ENCODE assay signal across 14 cellular contexts in genomic region chr5:128695791-128696520, GRCh38.
DNase-seq lines count a peak whose midpoint lies in the region; ATAC-seq and TF ChIP-seq lines count a peak whose summit lies in the region.
"Had no signal": no experiment of that assay in that cellular context is flagged by ENCODE, and none has a peak within 500 bp of the region (broad histone marks: within the 10 kb centered on the region; RNA-seq: fewer than 3 reads in every experiment).

No MANE protein-coding gene starts in this region.

- intact Hi-C loops in sciatic nerve (cut with DNase I): no loop called here
- intact Hi-C loops in posterior cingulate gyrus (cut with DNase I): no loop called here

- H3K36me3 ChIP-seq in BJ (ENCODE audit: control insufficient read depth, insufficient read depth, low read length) (no peaks in the 10 kb centered on the region), HEK293 (ENCODE audit: control insufficient read depth in 2 of 2, insufficient read depth in 1 of 2, low read length in 2 of 2) (no peaks in the 10 kb centered on the region), Peyer's patch (no peaks in the 10 kb centered on the region)
- H3K36me3 ChIP-seq: ovary had no signal

- H3K27me3 ChIP-seq in BJ (ENCODE audit: control insufficient read depth, insufficient read depth, low read length) (no peaks in the 10 kb centered on the region), Peyer's patch (no peaks in the 10 kb centered on the region)
- H3K27me3 ChIP-seq: ovary had no signal

- CTCF ChIA-PET in BJ (lab: Yijun Ruan, JAX): no interaction called here
- CTCF ChIA-PET in HEK293 (lab: Yijun Ruan, JAX): interaction anchor here (0.6 to 2.5 kb wide), 3 partner anchors 12 to 23 kb away, joined by 3 to 9 read pairs (median 4); no protein-coding TSS in a partner anchor

- no peak overlapping the region for H3K27ac ChIP-seq in HEK293 (ENCODE audit: extremely low read depth, low read depth, low read length)
- no peak overlapping the region for H3K27ac ChIP-seq in caudate nucleus (ENCODE audit: low read depth, low read length)
- no peak overlapping the region for H3K27ac ChIP-seq in Peyer's patch
- H3K27ac ChIP-seq: ovary had no signal

- no peak for DNase-seq in BJ (ENCODE audit: low read depth)
- peak; percentile 74 for DNase-seq in amniotic epithelial cell (ENCODE audit: low read depth)
- peak; percentile 57 for DNase-seq in iPS-NIHi7 (ENCODE audit: extremely low spot score)
- no peak for DNase-seq in caudate nucleus (lab: John Stamatoyannopoulos, UW)
- DNase-seq in Peyer's patch: no peak
- DNase-seq in sciatic nerve (ENCODE audit: low spot score): no peak
- DNase-seq in posterior cingulate gyrus: no peak
- DNase-seq: activated CD8-positive, alpha-beta memory T cell treated with anti-CD3 and anti-CD28 coated beads, Interleukin-2, amount 10 ng/mL, durations not matched to agents 7 days and 5 days; amniotic stem cell; islet precursor cell; NCI-H2081 treated with DMSO at 0.1 percent for 48 hours; ovary had no signal

- H3K4me1 ChIP-seq in HEK293 (ENCODE audit: control insufficient read depth, insufficient read depth, low read length) (no peaks in the 10 kb centered on the region), Peyer's patch (no peaks in the 10 kb centered on the region)

- H3K9me3 ChIP-seq in HEK293 (ENCODE audit: control insufficient read depth, insufficient read depth, low read depth, low read length) (no peaks in the 10 kb centered on the region), Peyer's patch (no peaks in the 10 kb centered on the region)
- H3K9me3 ChIP-seq: ovary had no signal

- TF ChIP-seq CTCF in BJ (IDR thresholded peaks at IDR 0.05; ENCODE audit: insufficient read depth, low read depth, low read length) (peak; percentile 42), HEK293 (tag by site-specific recombination; IDR thresholded peaks at IDR 0.05) (0 out of 2 replicates have a peak, but pooled peaks have one; percentile 9), Peyer's patch (IDR thresholded peaks at IDR 0.05) (no peak)

- POLR2A ChIA-PET in BJ (lab: Charles Lee) (no interaction called here), HEK293 (lab: Yijun Ruan, JAX) (no interaction called here)

- no peak overlapping the region for H3K4me3 ChIP-seq in BJ (ENCODE audit: low read depth, low read length)
- no peak overlapping the region for H3K4me3 ChIP-seq in HEK293 (ENCODE audit: low read depth, low read length)
- H3K4me3 ChIP-seq in Peyer's patch: no peak overlapping the region
- H3K4me3 ChIP-seq: ovary had no signal

- TF ChIP-seq POLR2A in Peyer's patch (IDR thresholded peaks at IDR 0.05): no peak

- no peak for ATAC-seq in sciatic nerve
- ATAC-seq: activated CD8-positive, alpha-beta memory T cell treated with anti-CD3 and anti-CD28 coated beads, Interleukin-2, amount 10 ng/mL, durations not matched to agents 7 days and 5 days; HepG2 had no signal

TF ChIP-seq in HEK293, 187 proteins besides CTCF, POLR2A, EP300 and RAD21 (continues in another document):
- no peak for TF ChIP-seq TCF7L2 (IDR thresholded peaks at IDR 0.05; ENCODE audit: borderline replicate concordance, low read depth, low read length)
- no peak for TF ChIP-seq TSHZ1 (tag by site-specific recombination; IDR thresholded peaks at IDR 0.05; ENCODE audit: borderline replicate concordance)
- TF ChIP-seq ZNF555 (tag by site-specific recombination; conservative IDR thresholded peaks at IDR 0.05): no peak
- TF ChIP-seq ZNF140 (tag by site-specific recombination; IDR thresholded peaks at IDR 0.05): no peak
- no peak for TF ChIP-seq MYNN (tag by site-specific recombination; IDR thresholded peaks at IDR 0.05; ENCODE audit: borderline replicate concordance)
- TF ChIP-seq REST (tag by site-specific recombination; IDR thresholded peaks at IDR 0.05): no peak
- no peak for TF ChIP-seq ZNF510 (tag by site-specific recombination; IDR thresholded peaks at IDR 0.05; ENCODE audit: insufficient replicate concordance)
- no peak for TF ChIP-seq ZNF830 (tag by site-specific recombination; IDR thresholded peaks at IDR 0.05; ENCODE audit: low read depth)
- TF ChIP-seq MEIS1 (CRISPR knock-in tag; IDR thresholded peaks at IDR 0.05; ENCODE audit: borderline replicate concordance): no peak
- TF ChIP-seq ZNF157 (tag by site-specific recombination; IDR thresholded peaks at IDR 0.05): no peak
- no peak for TF ChIP-seq SCRT1 (tag by site-specific recombination; IDR thresholded peaks at IDR 0.05; ENCODE audit: borderline replicate concordance)
- TF ChIP-seq ELK4 (IDR thresholded peaks at IDR 0.05; ENCODE audit: borderline replicate concordance, low read depth, low read length): no peak
- TF ChIP-seq TRIM28 (IDR thresholded peaks at IDR 0.05; ENCODE audit: borderline replicate concordance, low read length): no peak
- TF ChIP-seq GFI1B (tag by site-specific recombination; IDR thresholded peaks at IDR 0.05): no peak
- no peak for TF ChIP-seq ZNF596 (tag by site-specific recombination; IDR thresholded peaks at IDR 0.05)
- no peak for TF ChIP-seq OSR2 (tag by site-specific recombination; IDR thresholded peaks at IDR 0.05)

Comparison
In these comparisons a context has a peak if more than half of its experiments do, and no peak if none do; other contexts are left out.
1. DNase-seq: peak in amniotic epithelial cell (single experiment) and iPS-NIHi7 (single experiment); none in BJ (single experiment), caudate nucleus (0 of 61), Peyer's patch (0 of 3), sciatic nerve (single experiment) and posterior cingulate gyrus (0 of 10).
2. CTCF ChIP-seq: peak in BJ (single experiment) and HEK293 (single experiment); none in Peyer's patch (0 of 6).